Comparison of ENCODE assay signal across 8 cellular contexts in genomic region chrX:37350034-37350365, GRCh38. TPM values are rescaled to one million over a fixed set of nuclear protein-coding genes. Genes with fewer than 3 reads are reported as not detected.
DNase-seq lines count a peak whose midpoint lies in the region; ATAC-seq and TF ChIP-seq lines count a peak whose summit lies in the region.

No MANE protein-coding gene starts in this region.

- intact Hi-C loops in stomach (cut with DNase I; ENCODE audit: low total_unique reads): no loop called here

- 0 to 27% (median 3%) methylated on average over 7 to 8 of the region's 8 CpGs for WGBS in stomach, 5 donors

- DNase-seq in HT-29 (ENCODE audit: low spot score) (peak; percentile 19), astrocyte of the cerebellum (ENCODE audit: low read depth) (no peak), iPS-NIHi11 (ENCODE audit: low spot score) (peak; percentile 5), stomach (no peak)
- DNase-seq in activated naive CD4-positive, alpha-beta T cell treated with anti-CD3 and anti-CD28 coated beads, Interleukin-2, amount 50 U/mL, for 72 hours (ENCODE audit: low spot score in 2 of 2): no peak
- DNase-seq in T-helper 2 cell treated with Interferon-gamma antibody and Interleukin-4, amounts not matched to agents 5 μg/mL and 100 μg/mL, for 36 hours (ENCODE audit: low spot score): no peak
- no peak for DNase-seq in activated effector memory CD4-positive, alpha-beta T cell treated with Interleukin-2 at 50 U/mL for 16 hours

- no peak overlapping the region for H3K4me3 Mint-ChIP-seq in T-helper 2 cell treated with Interferon-gamma antibody and Interleukin-4, amounts not matched to agents 5 μg/mL and 100 μg/mL, for 36 hours

- H3K27me3 Mint-ChIP-seq in T-helper 2 cell treated with Interferon-gamma antibody and Interleukin-4, amounts not matched to agents 5 μg/mL and 100 μg/mL, for 36 hours (ENCODE audit: low read depth): peaks cover 25% of the 10 kb centered on the region

- TF ChIP-seq CTCF in astrocyte of the cerebellum (IDR thresholded peaks at IDR 0.05; ENCODE audit: low read depth, low read length, missing control alignments) (no peak), stomach (IDR thresholded peaks at IDR 0.05) (no peak)

- no peaks in the 10 kb centered on the region for H3K36me3 Mint-ChIP-seq in activated naive CD4-positive, alpha-beta T cell treated with anti-CD3 and anti-CD28 coated beads, Interleukin-2, amount 50 U/mL, for 72 hours
- H3K36me3 Mint-ChIP-seq in T-helper 2 cell treated with Interferon-gamma antibody and Interleukin-4, amounts not matched to agents 5 μg/mL and 100 μg/mL, for 36 hours (ENCODE audit: low read depth): no peaks in the 10 kb centered on the region

- peak overlapping the region; percentile 71 to 87 (median 82) for H3K27ac ChIP-seq in stomach

- no peak for TF ChIP-seq POLR2A in stomach (IDR thresholded peaks at IDR 0.05)

- no peaks in the 10 kb centered on the region for H3K36me3 ChIP-seq in stomach

- in situ Hi-C loops in astrocyte of the cerebellum (cut with HindIII; ENCODE audit: low sequenced_read_pairs): no loop called here

- H3K9me3 ChIP-seq in stomach: no peaks in the 10 kb centered on the region

- ATAC-seq in activated naive CD4-positive, alpha-beta T cell treated with anti-CD3 and anti-CD28 coated beads, Interleukin-2, amount 50 U/mL, for 72 hours: no peak
- no peak for ATAC-seq in GM21367 (IDR thresholded peaks at IDR 0.05; ENCODE audit: unreplicated experiment)

- H3K27ac Mint-ChIP-seq in activated naive CD4-positive, alpha-beta T cell treated with anti-CD3 and anti-CD28 coated beads, Interleukin-2, amount 50 U/mL, for 72 hours: no peak overlapping the region
- H3K27ac Mint-ChIP-seq in T-helper 2 cell treated with Interferon-gamma antibody and Interleukin-4, amounts not matched to agents 5 μg/mL and 100 μg/mL, for 36 hours: no peak overlapping the region

- no peaks in the 10 kb centered on the region for H3K9me3 Mint-ChIP-seq in activated naive CD4-positive, alpha-beta T cell treated with anti-CD3 and anti-CD28 coated beads, Interleukin-2, amount 50 U/mL, for 72 hours
- no peaks in the 10 kb centered on the region for H3K9me3 Mint-ChIP-seq in T-helper 2 cell treated with Interferon-gamma antibody and Interleukin-4, amounts not matched to agents 5 μg/mL and 100 μg/mL, for 36 hours

- TF ChIP-seq EP300 in stomach (IDR thresholded peaks at IDR 0.05): no peak

- H3K4me1 ChIP-seq in stomach: peaks cover 0 to 6% (median 0%) of the 10 kb centered on the region in 4 donors

- no peaks in the 10 kb centered on the region for H3K27me3 ChIP-seq in stomach

- no peaks in the 10 kb centered on the region for H3K4me1 Mint-ChIP-seq in T-helper 2 cell treated with Interferon-gamma antibody and Interleukin-4, amounts not matched to agents 5 μg/mL and 100 μg/mL, for 36 hours (ENCODE audit: low read depth)

- H3K4me3 ChIP-seq in astrocyte of the cerebellum (ENCODE audit: low read depth, low read length): peak overlapping the region; percentile 65
- peak overlapping the region; percentile 56 to 64 (median 60) for H3K4me3 ChIP-seq in stomach

RNA-seq across cellular contexts. Expression of gene PRRG1, which starts 0.8 kb away (rescaled TPM):
- 4.0 and 5.8 TPM in 2 replicates for total RNA-seq in HT-29 (2014; rRNA removed; shearing (Covaris generic))
- 1 to 10 TPM; 1.7 to 8.8 (median 4.6) TPM for total RNA-seq in stomach
- 1 to 10 TPM in 2 of 3 donors, under 1 TPM in 1; 0.76 to 2.9 (median 1.6) TPM for polyA plus RNA-seq in stomach
- not detected for total RNA-seq in activated naive CD4-positive, alpha-beta T cell treated with anti-CD3 and anti-CD28 coated beads, Interleukin-2, amount 50 U/mL, for 72 hours

Comparison
In these comparisons a context has a peak if more than half of its experiments do, and no peak if none do; other contexts are left out.
1. DNase-seq: peak in HT-29 (single experiment) and iPS-NIHi11 (single experiment); none in astrocyte of the cerebellum (single experiment), stomach (single experiment), activated naive CD4-positive, alpha-beta T cell treated with anti-CD3 and anti-CD28 coated beads, Interleukin-2, amount 50 U/mL, for 72 hours (0 of 2), T-helper 2 cell treated with Interferon-gamma antibody and Interleukin-4, amounts not matched to agents 5 μg/mL and 100 μg/mL, for 36 hours (single experiment) and activated effector memory CD4-positive, alpha-beta T cell treated with Interleukin-2 at 50 U/mL for 16 hours (single experiment).